In genomic region chr6:41428402-41428994, GRCh38 we compare ENCODE assay signal across 8 cellular contexts.
A peak's percentile ranks its signal among the peaks of the same experiment; 100 is the strongest.
DNase-seq lines count a peak whose midpoint lies in the region; ATAC-seq, FAIRE-seq and TF ChIP-seq lines count a peak whose summit lies in the region.

No MANE protein-coding gene starts in this region.

- no peak overlapping the region for H3K9ac ChIP-seq in muscle layer of colon (ENCODE audit: low read length)

- H3K36me3 ChIP-seq in bronchial epithelial cell (ENCODE audit: control insufficient read depth, insufficient read depth, low read length) = no peaks in the 10 kb centered on the region
- no peaks in the 10 kb centered on the region for H3K36me3 ChIP-seq in muscle layer of colon (ENCODE audit: insufficient read depth, low read length)
- no peaks in the 10 kb centered on the region for H3K36me3 ChIP-seq in vagina

- TF ChIP-seq CTCF in bronchial epithelial cell (IDR thresholded peaks at IDR 0.05; ENCODE audit: insufficient read depth, low read length, severe bottlenecking) (no peak), vagina (IDR thresholded peaks at IDR 0.05) (no peak)

- DNase-seq in stimulated activated CD4-positive, alpha-beta T cell treated with anti-CD3 and anti-CD28 coated beads, Interleukin-15, amount 100 ng/mL, for 24 hours = peak; percentile 12
- DNase-seq in stimulated activated CD4-positive, alpha-beta T cell treated with anti-CD3 and anti-CD28 coated beads, Interleukin-2, amount 100 ng/mL, for 24 hours = no peak
- DNase-seq in bronchial epithelial cell (ENCODE audit: low read depth) = no peak
- no peak for DNase-seq in vagina (ENCODE audit: extremely low spot score in 2 of 2)
- DNase-seq in T-helper 9 cell = no peak
- no peak for DNase-seq in GM12891 (ENCODE audit: insufficient read length, low spot score)

- ATAC-seq in GM19324 (IDR thresholded peaks at IDR 0.05; ENCODE audit: low FRiP score, unreplicated experiment) = no peak

- intact Hi-C loops in vagina (cut with DNase I) = loop anchor here (5.0 to 10.0 kb wide), 2 partner anchors 76 to 164 kb away; no protein-coding TSS in a partner anchor

- FAIRE-seq in bronchial epithelial cell (lab: Jason Lieb, UNC) = no peak
- FAIRE-seq in GM12891 (lab: Jason Lieb, UNC) = no peak

- H3K9me3 ChIP-seq in muscle layer of colon (ENCODE audit: low read length) = no peaks in the 10 kb centered on the region
- no peaks in the 10 kb centered on the region for H3K9me3 ChIP-seq in vagina

- peak overlapping the region; percentile 31 for H3K4me3 ChIP-seq in bronchial epithelial cell (ENCODE audit: low read depth, low read length)
- H3K4me3 ChIP-seq in muscle layer of colon (ENCODE audit: low read depth in 1 of 2, low read length in 2 of 2) = peak overlapping the region; percentile 38 to 41
- H3K4me3 ChIP-seq in vagina = peak overlapping the region; percentile 46 to 68

- H3K27ac ChIP-seq in muscle layer of colon (ENCODE audit: low read depth, low read length) = peak overlapping the region; percentile 63
- H3K27ac ChIP-seq in vagina = peak overlapping the region; percentile 72

- H3K27me3 ChIP-seq in bronchial epithelial cell (ENCODE audit: control insufficient read depth, insufficient read depth, low read length) (peaks cover 11% of the 10 kb centered on the region), muscle layer of colon (ENCODE audit: control insufficient read depth in 1 of 2, insufficient read depth in 2 of 2, low read length in 2 of 2) (no peaks in the 10 kb centered on the region), vagina (no peaks in the 10 kb centered on the region)

- peaks cover 37% of the 10 kb centered on the region for H3K4me1 ChIP-seq in muscle layer of colon (ENCODE audit: insufficient read depth, low read length)
- H3K4me1 ChIP-seq in vagina = peaks cover 28% of the 10 kb centered on the region

- TF ChIP-seq POLR2A in vagina (IDR thresholded peaks at IDR 0.05) (no peak), GM12891 (IDR thresholded peaks at IDR 0.05; ENCODE audit: low read depth, low read length) (no peak)

TF ChIP-seq in GM12891, 5 proteins besides CTCF, POLR2A, EP300 and RAD21:
- no peak for TF ChIP-seq POU2F2 (IDR thresholded peaks at IDR 0.05; ENCODE audit: low read depth, low read length)
- no peak for TF ChIP-seq SPI1 (IDR thresholded peaks at IDR 0.05; ENCODE audit: low read depth, low read length)
- TF ChIP-seq POLR2AphosphoS5 (IDR thresholded peaks at IDR 0.05; ENCODE audit: low read depth, low read length) = no peak
- TF ChIP-seq PAX5 (IDR thresholded peaks at IDR 0.05; ENCODE audit: insufficient read depth, low read length, severe bottlenecking) = no peak
- TF ChIP-seq TAF1 (IDR thresholded peaks at IDR 0.05; ENCODE audit: low read depth, low read length) = no peak
